In the genomic region with DNA sequence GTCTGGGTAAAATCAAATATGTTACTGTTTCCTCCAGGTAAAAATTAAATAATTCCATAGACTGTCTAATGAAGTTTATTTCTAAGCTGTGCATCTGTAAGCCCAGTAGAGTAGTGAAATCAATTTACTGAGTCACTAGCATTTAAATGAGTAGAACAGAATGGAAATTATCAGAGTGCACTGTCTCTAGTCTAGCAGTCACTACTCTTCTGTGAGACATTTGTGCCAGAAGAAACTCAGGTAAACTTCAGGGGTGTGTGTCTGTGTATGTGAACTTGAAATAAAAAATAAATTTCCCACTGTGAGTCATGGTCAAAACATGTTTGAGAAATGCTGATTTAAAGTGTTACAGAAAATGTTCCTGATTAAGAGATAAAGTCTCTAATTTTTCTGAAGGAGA, we compare ENCODE assay signal across 27 cellular contexts.
"Had no signal": no experiment of that assay in that cellular context is flagged by ENCODE, and none has a peak within 500 bp of the region (broad histone marks: within the 10 kb centered on the region; RNA-seq: fewer than 3 reads in every experiment).

No MANE protein-coding gene starts in this region.

- H3K9me3 Mint-ChIP-seq: activated T-cell treated with anti-CD3 and anti-CD28 coated beads, Interleukin-2, amount 50 U/mL, for 4 hours; nephron progenitor cell had no signal

- ATAC-seq: activated CD8-positive, alpha-beta T cell treated with anti-CD3 and anti-CD28 coated beads for 36 hours; gastroesophageal sphincter; left cardiac atrium; left ventricle myocardium superior; SK-N-SH treated with all-trans-retinoic acid at 6 μM for 48 hours; stimulated activated naive B cell treated with anti-CD40 and anti-IgM and Interleukin-4, amounts not matched to agents 10 μg/mL and 1 μg/mL and 100 μg/mL, for 72 hours; T-helper 17 cell had no signal

- H3K4me3 ChIP-seq: esophagus squamous epithelium, gastroesophageal sphincter, hepatocyte, prostate gland, right atrium auricular region, smooth muscle cell, tibial nerve had no signal

- H3K4me3 Mint-ChIP-seq: activated CD8-positive, alpha-beta T cell treated with anti-CD3 and anti-CD28 coated beads for 36 hours; activated naive CD4-positive, alpha-beta T cell treated with anti-CD3 and anti-CD28 coated beads for 36 hours; activated T-cell treated with anti-CD3 and anti-CD28 coated beads, Interleukin-2, amount 50 U/mL, for 4 hours; brain; nephron progenitor cell; stimulated activated naive B cell treated with anti-CD40 and anti-IgM and Interleukin-4, amounts not matched to agents 10 μg/mL and 1 μg/mL and 100 μg/mL, for 72 hours; T-helper 17 cell had no signal

- DNase-seq: activated CD4-positive, alpha-beta T cell treated with anti-CD3 and anti-CD28 coated beads, Interleukin-2, amount 50 U/mL, for 1 hour; activated CD8-positive, alpha-beta T cell treated with anti-CD3 and anti-CD28 coated beads for 36 hours; activated effector memory CD4-positive, alpha-beta T cell treated with anti-CD3 and anti-CD28 coated beads, Interleukin-2, amount 50 U/mL, for 16 hours; activated naive CD4-positive, alpha-beta T cell treated with anti-CD3 and anti-CD28 coated beads for 36 hours; activated T-cell treated with anti-CD3 and anti-CD28 coated beads, Interleukin-2, amount 50 U/mL, for 4 hours; anterior cingulate cortex; central memory CD4-positive, alpha-beta T cell; dermis blood vessel endothelial cell; effector CD8-positive, alpha-beta T cell; esophagus squamous epithelium; left cardiac atrium; left ventricle myocardium superior; nephron progenitor cell; stimulated activated CD4-positive, alpha-beta T cell treated with anti-CD3 and anti-CD28 coated beads, Interleukin-1b, Interleukin-23, amount 100 ng/mL, for 48 hours; stimulated activated CD4-positive, alpha-beta T cell treated with anti-CD3 and anti-CD28 coated beads, Interleukin-4, amount 100 ng/mL, for 4 hours; stimulated activated CD8-positive, alpha-beta memory T cell treated with anti-CD3 and anti-CD28 coated beads, Interleukin-4, amount 100 ng/mL, for 48 hours; stimulated activated naive B cell treated with anti-CD40 and anti-IgM and Interleukin-4, amounts not matched to agents 10 μg/mL and 1 μg/mL and 100 μg/mL, for 72 hours; T-helper 17 cell; T1000 had no signal

- H3K4me1 Mint-ChIP-seq: brain, T-helper 17 cell had no signal

- H3K27ac Mint-ChIP-seq: activated CD8-positive, alpha-beta T cell treated with anti-CD3 and anti-CD28 coated beads for 36 hours; activated naive CD4-positive, alpha-beta T cell treated with anti-CD3 and anti-CD28 coated beads for 36 hours; brain; nephron progenitor cell; stimulated activated naive B cell treated with anti-CD40 and anti-IgM and Interleukin-4, amounts not matched to agents 10 μg/mL and 1 μg/mL and 100 μg/mL, for 72 hours; T-helper 17 cell had no signal

- H3K27me3 Mint-ChIP-seq: stimulated activated naive B cell treated with anti-CD40 and anti-IgM and Interleukin-4, amounts not matched to agents 10 μg/mL and 1 μg/mL and 100 μg/mL, for 72 hours; T-helper 17 cell had no signal
